In genomic region chr12:6946920-6947374, GRCh38 we compare ENCODE assay signal across 11 cellular contexts. TPM values are rescaled to one million over a fixed set of nuclear protein-coding genes. Genes with fewer than 3 reads are reported as not detected.
DNase-seq lines count a peak whose midpoint lies in the region; ATAC-seq lines count a peak whose summit lies in the region.
"Had no signal": no experiment of that assay in that cellular context is flagged by ENCODE, and none has a peak within 500 bp of the region (broad histone marks: within the 10 kb centered on the region; RNA-seq: fewer than 3 reads in every experiment).

No MANE protein-coding gene starts in this region.

- no peak for ATAC-seq in activated CD4-positive, alpha-beta T cell treated with anti-CD3 and anti-CD28 coated beads for 36 hours
- ATAC-seq in stimulated activated memory B cell treated with anti-CD40 and anti-IgM and Interleukin-4, amounts not matched to agents 10 μg/mL and 1 μg/mL and 100 μg/mL, for 72 hours, result no peak
- ATAC-seq: activated CD4-positive, CD25-positive, alpha-beta regulatory T cell treated with anti-CD3 and anti-CD28 coated beads, Interleukin-2, amount 50 U/mL, for 24 hours; psoas muscle had no signal

- peak overlapping the region; percentile 97 for H3K27ac Mint-ChIP-seq in activated CD4-positive, alpha-beta T cell treated with anti-CD3 and anti-CD28 coated beads for 36 hours
- H3K27ac Mint-ChIP-seq in activated CD4-positive, alpha-beta memory T cell treated with anti-CD3 and anti-CD28 coated beads, Interleukin-2, amount 10 ng/mL, durations not matched to agents 7 days and 5 days, result peak overlapping the region; percentile 93
- peak overlapping the region; percentile 98 for H3K27ac Mint-ChIP-seq in stimulated activated memory B cell treated with anti-CD40 and anti-IgM and Interleukin-4, amounts not matched to agents 10 μg/mL and 1 μg/mL and 100 μg/mL, for 72 hours

- peaks cover 71% of the 10 kb centered on the region for H3K4me1 Mint-ChIP-seq in activated CD4-positive, alpha-beta T cell treated with anti-CD3 and anti-CD28 coated beads for 36 hours
- peaks cover 69% of the 10 kb centered on the region for H3K4me1 Mint-ChIP-seq in activated CD4-positive, alpha-beta memory T cell treated with anti-CD3 and anti-CD28 coated beads, Interleukin-2, amount 10 ng/mL, durations not matched to agents 7 days and 5 days
- H3K4me1 Mint-ChIP-seq in stimulated activated memory B cell treated with anti-CD40 and anti-IgM and Interleukin-4, amounts not matched to agents 10 μg/mL and 1 μg/mL and 100 μg/mL, for 72 hours, result peaks cover 86% of the 10 kb centered on the region

- DNase-seq in activated CD4-positive, alpha-beta T cell treated with anti-CD3 and anti-CD28 coated beads for 36 hours, result no peak
- no peak for DNase-seq in activated CD4-positive, alpha-beta T cell treated with anti-CD3 and anti-CD28 coated beads, Interleukin-2, amount 50 U/mL, for 4 hours
- DNase-seq in activated CD4-positive, alpha-beta memory T cell treated with anti-CD3 and anti-CD28 coated beads, Interleukin-2, amount 10 ng/mL, durations not matched to agents 7 days and 5 days, result no peak
- DNase-seq in EL, result no peak
- no peak for DNase-seq in inferior parietal cortex (ENCODE audit: extremely low spot score)
- DNase-seq in NOMO-1 treated with dmso at 0.1 percent for 144 hours (lab: John Stamatoyannopoulos, UW; ENCODE audit: unreplicated experiment), result no peak

- H3K27me3 ChIP-seq in iPS-18a (ENCODE audit: control insufficient read depth, insufficient read depth, low read length), result no peaks in the 10 kb centered on the region

- H3K9me3 ChIP-seq in iPS-18a (ENCODE audit: control insufficient read depth, low read depth, low read length), result no peaks in the 10 kb centered on the region
- H3K9me3 ChIP-seq: psoas muscle had no signal

- H3K4me1 ChIP-seq in iPS-18a (ENCODE audit: control insufficient read depth, low read depth, low read length), result peaks cover 23% of the 10 kb centered on the region

- POLR2A ChIA-PET in activated CD4-positive, alpha-beta T cell treated with anti-CD3 and anti-CD28 coated beads for 36 hours (lab: Charles Lee), result interaction anchor here (0.6 to 5.3 kb wide), 3 partner anchors 12 to 899 kb away, joined by 3 to 142 read pairs (median 5); no protein-coding TSS in a partner anchor
- POLR2A ChIA-PET in activated CD4-positive, alpha-beta memory T cell treated with anti-CD3 and anti-CD28 coated beads, Interleukin-2, amount 10 ng/mL, durations not matched to agents 7 days and 5 days (lab: Charles Lee), result interaction anchor here (1.0 to 11.8 kb wide), 10 partner anchors 13 to 413 kb away, joined by 3 to 1188 read pairs (median 52); partner anchors contain the start of genes ATN1, C1RL, CDCA3 and EMG1

- CTCF ChIA-PET in activated CD4-positive, alpha-beta T cell treated with anti-CD3 and anti-CD28 coated beads for 36 hours (lab: Charles Lee), result interaction anchor here (0.6 to 11.3 kb wide), 13 partner anchors 9 to 199 kb away, joined by 3 to 237 read pairs (median 4); partner anchors contain the start of genes C1RL, C1S, CLSTN3 and SPSB2
- CTCF ChIA-PET in activated CD4-positive, alpha-beta memory T cell treated with anti-CD3 and anti-CD28 coated beads, Interleukin-2, amount 10 ng/mL, durations not matched to agents 7 days and 5 days (lab: Charles Lee), result interaction anchor here (1.0 to 11.2 kb wide), 12 partner anchors 9 to 198 kb away, joined by 3 to 465 read pairs (median 7); partner anchors contain the start of genes C1RL, LPCAT3 and SPSB2

- intact Hi-C loops in activated CD4-positive, alpha-beta T cell treated with anti-CD3 and anti-CD28 coated beads for 36 hours (cut with DNase I, micrococcal nuclease), result no loop called here

- H3K9ac ChIP-seq in iPS-18a (ENCODE audit: low read length), result peak overlapping the region; percentile 8

- peak overlapping the region; percentile 53 for H3K4me3 ChIP-seq in iPS-18a (ENCODE audit: low read length)

- no peaks in the 10 kb centered on the region for H3K9me3 Mint-ChIP-seq in activated CD4-positive, alpha-beta T cell treated with anti-CD3 and anti-CD28 coated beads for 36 hours (ENCODE audit: low read depth)
- H3K9me3 Mint-ChIP-seq in activated CD4-positive, alpha-beta memory T cell treated with anti-CD3 and anti-CD28 coated beads, Interleukin-2, amount 10 ng/mL, durations not matched to agents 7 days and 5 days, result no peaks in the 10 kb centered on the region
- H3K9me3 Mint-ChIP-seq in stimulated activated memory B cell treated with anti-CD40 and anti-IgM and Interleukin-4, amounts not matched to agents 10 μg/mL and 1 μg/mL and 100 μg/mL, for 72 hours, result no peaks in the 10 kb centered on the region

- no peaks in the 10 kb centered on the region for H3K27me3 Mint-ChIP-seq in activated CD4-positive, alpha-beta T cell treated with anti-CD3 and anti-CD28 coated beads for 36 hours
- no peaks in the 10 kb centered on the region for H3K27me3 Mint-ChIP-seq in activated CD4-positive, alpha-beta memory T cell treated with anti-CD3 and anti-CD28 coated beads, Interleukin-2, amount 10 ng/mL, durations not matched to agents 7 days and 5 days
- no peaks in the 10 kb centered on the region for H3K27me3 Mint-ChIP-seq in stimulated activated memory B cell treated with anti-CD40 and anti-IgM and Interleukin-4, amounts not matched to agents 10 μg/mL and 1 μg/mL and 100 μg/mL, for 72 hours

- peak overlapping the region; percentile 81 for H3K4me3 Mint-ChIP-seq in activated CD4-positive, alpha-beta T cell treated with anti-CD3 and anti-CD28 coated beads for 36 hours
- peak overlapping the region; percentile 86 for H3K4me3 Mint-ChIP-seq in activated CD4-positive, alpha-beta memory T cell treated with anti-CD3 and anti-CD28 coated beads, Interleukin-2, amount 10 ng/mL, durations not matched to agents 7 days and 5 days
- H3K4me3 Mint-ChIP-seq in stimulated activated memory B cell treated with anti-CD40 and anti-IgM and Interleukin-4, amounts not matched to agents 10 μg/mL and 1 μg/mL and 100 μg/mL, for 72 hours, result peak overlapping the region; percentile 84

- peaks cover 21% of the 10 kb centered on the region for H3K36me3 Mint-ChIP-seq in activated CD4-positive, alpha-beta T cell treated with anti-CD3 and anti-CD28 coated beads for 36 hours (ENCODE audit: low read depth)
- peaks cover 6% of the 10 kb centered on the region for H3K36me3 Mint-ChIP-seq in activated CD4-positive, alpha-beta memory T cell treated with anti-CD3 and anti-CD28 coated beads, Interleukin-2, amount 10 ng/mL, durations not matched to agents 7 days and 5 days (ENCODE audit: low read depth)
- H3K36me3 Mint-ChIP-seq in stimulated activated memory B cell treated with anti-CD40 and anti-IgM and Interleukin-4, amounts not matched to agents 10 μg/mL and 1 μg/mL and 100 μg/mL, for 72 hours, result peaks cover 10% of the 10 kb centered on the region

- H3K27ac ChIP-seq in iPS-18a (ENCODE audit: low read length), result no peak overlapping the region

- H3K36me3 ChIP-seq in iPS-18a (ENCODE audit: control insufficient read depth, low read depth, low read length), result no peaks in the 10 kb centered on the region

RNA-seq across cellular contexts. Expression of gene C12orf57, which starts 3.1 kb away (rescaled TPM):
- 100 to 1,000 TPM; 189 to 208 TPM for total RNA-seq in activated CD4-positive, alpha-beta T cell treated with anti-CD3 and anti-CD28 coated beads for 36 hours
- total RNA-seq in activated CD4-positive, alpha-beta memory T cell treated with anti-CD3 and anti-CD28 coated beads, Interleukin-2, amount 10 ng/mL, durations not matched to agents 7 days and 5 days, result 100 to 1,000 TPM; 141 TPM

RNA-seq across cellular contexts. Expression of gene RNU7-1, which starts 3.3 kb away (rescaled TPM):
- total RNA-seq in activated CD4-positive, alpha-beta T cell treated with anti-CD3 and anti-CD28 coated beads for 36 hours, result not detected
- not detected for total RNA-seq in activated CD4-positive, alpha-beta memory T cell treated with anti-CD3 and anti-CD28 coated beads, Interleukin-2, amount 10 ng/mL, durations not matched to agents 7 days and 5 days
- total RNA-seq: psoas muscle, temporal lobe had no signal

RNA-seq across cellular contexts. Expression of gene PTPN6, which starts 4.2 kb away (rescaled TPM):
- 100 to 1,000 TPM; 335 to 483 TPM for total RNA-seq in activated CD4-positive, alpha-beta T cell treated with anti-CD3 and anti-CD28 coated beads for 36 hours
- total RNA-seq in activated CD4-positive, alpha-beta memory T cell treated with anti-CD3 and anti-CD28 coated beads, Interleukin-2, amount 10 ng/mL, durations not matched to agents 7 days and 5 days, result 100 to 1,000 TPM; 295 to 299 TPM

RNA-seq across cellular contexts. Expression of gene ATN1, which starts 19.2 kb away (rescaled TPM):
- total RNA-seq in activated CD4-positive, alpha-beta T cell treated with anti-CD3 and anti-CD28 coated beads for 36 hours, result 10 to 100 TPM; 32.2 to 32.4 TPM
- total RNA-seq in activated CD4-positive, alpha-beta memory T cell treated with anti-CD3 and anti-CD28 coated beads, Interleukin-2, amount 10 ng/mL, durations not matched to agents 7 days and 5 days, result 10 to 100 TPM; 33.9 to 34.6 TPM

RNA-seq across cellular contexts. Expression of gene PHB2, which starts 23.5 kb away (rescaled TPM):
- 100 to 1,000 TPM; 398 to 502 TPM for total RNA-seq in activated CD4-positive, alpha-beta T cell treated with anti-CD3 and anti-CD28 coated beads for 36 hours
- total RNA-seq in activated CD4-positive, alpha-beta memory T cell treated with anti-CD3 and anti-CD28 coated beads, Interleukin-2, amount 10 ng/mL, durations not matched to agents 7 days and 5 days, result 100 to 1,000 TPM; 194 to 196 TPM
